In the genomic region with DNA sequence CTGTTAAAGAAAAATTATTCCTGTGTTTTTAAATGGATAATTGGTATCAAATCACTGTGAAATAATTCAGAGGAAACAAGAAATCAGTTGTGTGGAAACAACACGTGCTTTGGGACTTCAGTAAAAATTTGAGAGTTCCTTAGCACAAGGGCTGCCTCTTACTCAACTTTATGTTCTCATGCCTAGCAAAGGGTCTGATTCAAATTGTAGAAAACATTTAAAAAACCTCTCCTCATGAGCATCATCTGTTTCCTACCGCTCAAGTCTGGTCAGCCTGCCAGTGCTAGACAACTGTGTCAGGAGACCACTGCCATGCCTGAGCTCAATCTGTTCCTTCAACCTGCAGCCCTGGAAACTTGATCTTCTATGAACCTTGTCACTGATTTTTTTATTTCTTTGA, we compare ENCODE assay signal across 16 cellular contexts.
"Had no signal": no experiment of that assay in that cellular context is flagged by ENCODE, and none has a peak within 500 bp of the region (broad histone marks: within the 10 kb centered on the region; RNA-seq: fewer than 3 reads in every experiment).

No MANE protein-coding gene starts in this region.

- H3K27me3 Mint-ChIP-seq: activated CD4-positive, alpha-beta memory T cell treated with anti-CD3 and anti-CD28 coated beads for 36 hours; activated naive CD8-positive, alpha-beta T cell had no signal

- H3K4me3 ChIP-seq: pancreas, tibial artery, uterus had no signal

- H3K27ac Mint-ChIP-seq: activated CD4-positive, alpha-beta memory T cell treated with anti-CD3 and anti-CD28 coated beads for 36 hours; activated naive CD8-positive, alpha-beta T cell; nephron; T-helper 2 cell treated with Interferon-gamma antibody and Interleukin-4, amounts not matched to agents 5 μg/mL and 100 μg/mL, for 36 hours had no signal

- H3K4me3 Mint-ChIP-seq: activated CD4-positive, alpha-beta memory T cell treated with anti-CD3 and anti-CD28 coated beads for 36 hours; activated naive CD8-positive, alpha-beta T cell; nephron; T-helper 2 cell treated with Interferon-gamma antibody and Interleukin-4, amounts not matched to agents 5 μg/mL and 100 μg/mL, for 36 hours had no signal

- H3K36me3 Mint-ChIP-seq: activated CD4-positive, alpha-beta memory T cell treated with anti-CD3 and anti-CD28 coated beads for 36 hours; activated naive CD8-positive, alpha-beta T cell had no signal

- H3K27me3 ChIP-seq: tibial artery, uterus had no signal

- DNase-seq: activated CD4-positive, alpha-beta memory T cell treated with anti-CD3 and anti-CD28 coated beads for 36 hours; activated CD4-positive, alpha-beta T cell treated with anti-CD3 and anti-CD28 coated beads for 1 hour; activated gamma-delta T cell; activated T-cell treated with anti-CD3 and anti-CD28 coated beads, Interleukin-2, amount 50 U/mL, for 48 hours; anterior cingulate cortex; cerebellar nuclear complex; kidney; left ventricle myocardium superior; mesenchymal stem cell; pancreas; tibial artery; uterus had no signal

- H3K9me3 ChIP-seq: pancreas, tibial artery, uterus had no signal

- ATAC-seq: esophagus mucosa, left ventricle myocardium superior, pancreas had no signal

- H3K4me1 Mint-ChIP-seq: nephron had no signal

- H3K4me1 ChIP-seq: uterus had no signal

- H3K36me3 ChIP-seq: pancreas, tibial artery, uterus had no signal

- H3K27ac ChIP-seq: pancreas, tibial artery, uterus had no signal
